ENCODE assay signal across 14 cellular contexts in genomic region chr2:172281648-172282576, GRCh38.
A peak's percentile ranks its signal among the peaks of the same experiment; 100 is the strongest.
DNase-seq lines count a peak whose midpoint lies in the region; TF ChIP-seq lines count a peak whose summit lies in the region.
"Had no signal": no experiment of that assay in that cellular context is flagged by ENCODE, and none has a peak within 500 bp of the region (broad histone marks: within the 10 kb centered on the region; RNA-seq: fewer than 3 reads in every experiment).

No MANE protein-coding gene starts in this region.

- H3K27me3 ChIP-seq in Peyer's patch: no peaks in the 10 kb centered on the region
- H3K27me3 ChIP-seq: tibial nerve had no signal

- H3K27ac ChIP-seq in Peyer's patch: no peak overlapping the region
- H3K27ac ChIP-seq in substantia nigra (ENCODE audit: low read depth, low read length, poor library complexity, severe bottlenecking): no peak overlapping the region
- H3K27ac ChIP-seq: dorsolateral prefrontal cortex, left ventricle myocardium inferior, tibial nerve had no signal

- CTCF ChIA-PET in AG04449 (lab: Yijun Ruan, JAX): interaction anchor here (0.8 to 7.9 kb wide), 6 partner anchors 7 to 181 kb away, joined by 3 to 66 read pairs (median 3); no protein-coding TSS in a partner anchor

- no peak overlapping the region for H3K4me3 ChIP-seq in AG04449 (ENCODE audit: low read depth, low read length)
- no peak overlapping the region for H3K4me3 ChIP-seq in astrocyte of the spinal cord (ENCODE audit: low read depth, low read length)
- H3K4me3 ChIP-seq in Peyer's patch: no peak overlapping the region
- H3K4me3 ChIP-seq: GM23338, left ventricle myocardium inferior, tibial nerve had no signal

- no peak for TF ChIP-seq POLR2A in Peyer's patch (IDR thresholded peaks at IDR 0.05)

- in situ Hi-C loops in astrocyte of the spinal cord (cut with HindIII; ENCODE audit: low sequenced_read_pairs): no loop called here

- TF ChIP-seq CTCF in AG04449 (IDR thresholded peaks at IDR 0.05; ENCODE audit: insufficient read depth, low read length, missing control alignments) (no peak), astrocyte of the spinal cord (IDR thresholded peaks at IDR 0.05; ENCODE audit: low read depth, low read length) (no peak), Peyer's patch (IDR thresholded peaks at IDR 0.05) (no peak)

- H3K9me3 ChIP-seq in Peyer's patch: no peaks in the 10 kb centered on the region

- no peaks in the 10 kb centered on the region for H3K36me3 ChIP-seq in Peyer's patch
- H3K36me3 ChIP-seq: left ventricle myocardium inferior, tibial nerve had no signal

- H3K4me1 ChIP-seq in Peyer's patch: no peaks in the 10 kb centered on the region

- POLR2A ChIA-PET in AG04449 (lab: Yijun Ruan, JAX): interaction anchor here (0.8 to 1.5 kb wide), 2 partner anchors 28 to 50 kb away, joined by 4 to 7 read pairs; no protein-coding TSS in a partner anchor

- DNase-seq in AG04449 (ENCODE audit: low read depth, low spot score) (peak; percentile 67), KG1 (lab: John Stamatoyannopoulos, UW) (peak; percentile 20), astrocyte of the spinal cord (ENCODE audit: low read depth, low spot score) (peak; percentile 69), kidney tubule cell (ENCODE audit: low spot score) (peak; percentile 68), Peyer's patch (no peak), hypothalamus (lab: John Stamatoyannopoulos, UW) (no peak), NCI-H1436 treated with DMSO at 0.1 percent for 48 hours (lab: John Stamatoyannopoulos, UW) (no peak), substantia nigra (lab: John Stamatoyannopoulos, UW) (no peak)
- DNase-seq: ACHN; activated naive CD8-positive, alpha-beta T cell treated with anti-CD3 and anti-CD28 coated beads, Interleukin-2, amount 10 ng/mL, durations not matched to agents 7 days and 5 days; dorsolateral prefrontal cortex had no signal

Comparison
In these comparisons a context has a peak if more than half of its experiments do, and no peak if none do; other contexts are left out.
1. DNase-seq: peak in AG04449 (single experiment), KG1 (single experiment), astrocyte of the spinal cord (single experiment) and kidney tubule cell (single experiment); none in Peyer's patch (0 of 3), hypothalamus (0 of 51), NCI-H1436 treated with DMSO at 0.1 percent for 48 hours (single experiment) and substantia nigra (0 of 49).